In genomic region chr18:13441731-13442130, GRCh38 we compare ENCODE assay signal across 24 cellular contexts.
"Had no signal": no experiment of that assay in that cellular context is flagged by ENCODE, and none has a peak within 500 bp of the region (broad histone marks: within the 10 kb centered on the region; RNA-seq: fewer than 3 reads in every experiment).

No MANE protein-coding gene starts in this region.

- DNase-seq: dermis blood vessel endothelial cell; effector memory CD4-positive, alpha-beta T cell; esophagus squamous epithelium; foreskin melanocyte; glutamatergic neuron; heart right ventricle; hippocampal formation; left cardiac atrium; left lung; mesenchymal stem cell; midbrain; naive thymus-derived CD4-positive, alpha-beta T cell; spleen; stimulated activated CD4-positive, alpha-beta T cell treated with anti-CD3 and anti-CD28 coated beads, Interleukin-4, amount 100 ng/mL, for 4 hours; stimulated activated naive CD8-positive, alpha-beta T cell treated with anti-CD3 and anti-CD28 coated beads, Interleukin-15, Interleukin-2, amounts not matched to agents 100 U/mL and 50 U/mL, for 24 hours; transverse colon had no signal

- H3K4me1 ChIP-seq: left lung, transverse colon had no signal

- H3K36me3 ChIP-seq: esophagus squamous epithelium, heart right ventricle, left lung, neural progenitor cell, transverse colon had no signal

- H3K9me3 ChIP-seq: esophagus squamous epithelium, heart right ventricle, left lung, psoas muscle, spleen, thoracic aorta, transverse colon had no signal

- H3K4me3 Mint-ChIP-seq: nephron; neural progenitor cell; stimulated activated memory B cell treated with anti-CD40 and anti-IgM and Interleukin-4, amounts not matched to agents 10 μg/mL and 1 μg/mL and 100 μg/mL, for 72 hours had no signal

- H3K27me3 Mint-ChIP-seq: naive thymus-derived CD4-positive, alpha-beta T cell had no signal

- H3K36me3 Mint-ChIP-seq: naive thymus-derived CD4-positive, alpha-beta T cell; neural progenitor cell; stimulated activated memory B cell treated with anti-CD40 and anti-IgM and Interleukin-4, amounts not matched to agents 10 μg/mL and 1 μg/mL and 100 μg/mL, for 72 hours had no signal

- H3K9me3 Mint-ChIP-seq: naive thymus-derived CD4-positive, alpha-beta T cell; nephron; neural progenitor cell; stimulated activated memory B cell treated with anti-CD40 and anti-IgM and Interleukin-4, amounts not matched to agents 10 μg/mL and 1 μg/mL and 100 μg/mL, for 72 hours had no signal

- H3K4me3 ChIP-seq: coronary artery, esophagus squamous epithelium, heart right ventricle, left lung, neural progenitor cell, psoas muscle, skin epidermis, spleen, thoracic aorta, transverse colon had no signal

- H3K27me3 ChIP-seq: esophagus squamous epithelium, heart right ventricle, left lung, spleen, transverse colon had no signal

- H3K27ac ChIP-seq: coronary artery, esophagus squamous epithelium, heart right ventricle, left lung, neural progenitor cell, parathyroid adenoma, psoas muscle, skin epidermis, spleen, thoracic aorta, transverse colon had no signal

- H3K27ac Mint-ChIP-seq: stimulated activated memory B cell treated with anti-CD40 and anti-IgM and Interleukin-4, amounts not matched to agents 10 μg/mL and 1 μg/mL and 100 μg/mL, for 72 hours had no signal
